ENCODE assay signal across 1 cellular context in the genomic region with DNA sequence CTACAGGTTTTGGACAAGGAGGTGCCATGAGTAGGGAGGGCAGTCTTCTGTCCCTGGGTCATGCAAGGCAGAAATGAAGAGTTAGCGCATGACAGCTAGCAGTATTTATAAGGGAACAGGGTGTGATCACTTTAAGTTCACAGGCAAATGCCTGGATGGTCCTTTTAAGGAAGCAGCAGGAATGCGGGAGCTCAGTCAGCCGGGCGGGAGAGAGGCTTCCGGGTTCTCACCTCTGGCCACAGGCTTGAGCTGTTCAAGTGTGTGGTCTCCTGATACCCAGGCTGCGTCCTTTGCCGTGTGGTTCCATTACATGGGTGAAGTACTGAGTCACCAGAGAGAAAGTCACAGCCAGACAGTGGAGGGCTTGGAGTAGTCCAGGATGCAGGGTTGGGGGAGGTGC.
TF ChIP-seq lines count a peak whose summit lies in the region.

No MANE protein-coding gene starts in this region.

TF ChIP-seq in IMR-90, 13 proteins besides CTCF, POLR2A, EP300 and RAD21:
- TF ChIP-seq, protein P1, sequence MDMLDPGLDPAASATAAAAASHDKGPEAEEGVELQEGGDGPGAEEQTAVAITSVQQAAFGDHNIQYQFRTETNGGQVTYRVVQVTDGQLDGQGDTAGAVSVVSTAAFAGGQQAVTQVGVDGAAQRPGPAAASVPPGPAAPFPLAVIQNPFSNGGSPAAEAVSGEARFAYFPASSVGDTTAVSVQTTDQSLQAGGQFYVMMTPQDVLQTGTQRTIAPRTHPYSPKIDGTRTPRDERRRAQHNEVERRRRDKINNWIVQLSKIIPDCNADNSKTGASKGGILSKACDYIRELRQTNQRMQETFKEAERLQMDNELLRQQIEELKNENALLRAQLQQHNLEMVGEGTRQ (IDR thresholded peaks at IDR 0.05; ENCODE audit: low read depth, low read length): no peak
- TF ChIP-seq BHLHE40 (IDR thresholded peaks at IDR 0.05; ENCODE audit: low read depth, low read length): no peak
- no peak for TF ChIP-seq NFE2L2 (IDR thresholded peaks at IDR 0.05; ENCODE audit: low read depth, low read length)
- TF ChIP-seq MAZ (IDR thresholded peaks at IDR 0.05; ENCODE audit: borderline replicate concordance, low read depth, low read length): no peak
- no peak for TF ChIP-seq RFX5 (IDR thresholded peaks at IDR 0.05; ENCODE audit: low read depth, low read length)
- TF ChIP-seq MXI1 (IDR thresholded peaks at IDR 0.05; ENCODE audit: borderline replicate concordance, low read depth, low read length): no peak
- TF ChIP-seq, protein P2, sequence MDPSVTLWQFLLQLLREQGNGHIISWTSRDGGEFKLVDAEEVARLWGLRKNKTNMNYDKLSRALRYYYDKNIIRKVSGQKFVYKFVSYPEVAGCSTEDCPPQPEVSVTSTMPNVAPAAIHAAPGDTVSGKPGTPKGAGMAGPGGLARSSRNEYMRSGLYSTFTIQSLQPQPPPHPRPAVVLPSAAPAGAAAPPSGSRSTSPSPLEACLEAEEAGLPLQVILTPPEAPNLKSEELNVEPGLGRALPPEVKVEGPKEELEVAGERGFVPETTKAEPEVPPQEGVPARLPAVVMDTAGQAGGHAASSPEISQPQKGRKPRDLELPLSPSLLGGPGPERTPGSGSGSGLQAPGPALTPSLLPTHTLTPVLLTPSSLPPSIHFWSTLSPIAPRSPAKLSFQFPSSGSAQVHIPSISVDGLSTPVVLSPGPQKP (IDR thresholded peaks at IDR 0.05; ENCODE audit: borderline replicate concordance, low read depth, low read length): no peak
